In genomic region chr22:49025791-49026475, GRCh38 we compare ENCODE assay signal across 16 cellular contexts.
DNase-seq lines count a peak whose midpoint lies in the region; ATAC-seq and TF ChIP-seq lines count a peak whose summit lies in the region.
"Had no signal": no experiment of that assay in that cellular context is flagged by ENCODE, and none has a peak within 500 bp of the region (broad histone marks: within the 10 kb centered on the region; RNA-seq: fewer than 3 reads in every experiment).

No MANE protein-coding gene starts in this region.

- no peaks in the 10 kb centered on the region for H4K20me1 ChIP-seq in osteoblast (ENCODE audit: insufficient read depth, low read length)

- DNase-seq in NCI-H345 (lab: John Stamatoyannopoulos, UW) (peak; percentile 48), NCI-H345 treated with DMSO at 0.1 percent for 48 hours (lab: John Stamatoyannopoulos, UW; ENCODE audit: unreplicated experiment) (no peak), DMS153 (lab: John Stamatoyannopoulos, UW) (peak; percentile 82), NCI-H748 (lab: John Stamatoyannopoulos, UW; ENCODE audit: unreplicated experiment) (peak; percentile 51), osteoblast (ENCODE audit: insufficient read length, low spot score, missing footprints) (peak; percentile 72), GM03348 (ENCODE audit: low spot score) (no peak)
- no peak for DNase-seq in activated CD4-positive, alpha-beta T cell treated with anti-CD3 and anti-CD28 coated beads, Interleukin-2, amount 50 U/mL, for 1 hour
- DNase-seq: CD4-positive, alpha-beta T cell; DMS53; EL; KBM-7; NK-92 treated with Interleukin-12 subunit alpha and Interleukin-12 subunit beta, amount 100 ng/mL, for 24 hours had no signal

- no peak overlapping the region for H3K4me3 ChIP-seq in osteoblast (ENCODE audit: insufficient read depth, low read length)
- H3K4me3 ChIP-seq: A549, Peyer's patch, SK-N-MC had no signal

- no peaks in the 10 kb centered on the region for H3K27me3 ChIP-seq in osteoblast (ENCODE audit: insufficient read depth, low read length)
- H3K27me3 ChIP-seq: Peyer's patch had no signal

- H3K27ac ChIP-seq in osteoblast (ENCODE audit: low read depth, low read length) = no peak overlapping the region
- H3K27ac ChIP-seq: A549, Peyer's patch, SK-N-MC had no signal

- ATAC-seq in GM18868 (IDR thresholded peaks at IDR 0.05; ENCODE audit: unreplicated experiment) = no peak

- H3K4me2 ChIP-seq in osteoblast (ENCODE audit: insufficient read depth, low read length) = no peak overlapping the region
- H3K4me2 ChIP-seq: A549 had no signal

- no peaks in the 10 kb centered on the region for H3K4me1 ChIP-seq in osteoblast (ENCODE audit: insufficient read depth, low read length)
- H3K4me1 ChIP-seq: A549, Peyer's patch had no signal

- no peak overlapping the region for H2AFZ ChIP-seq in osteoblast (ENCODE audit: low read length)

- TF ChIP-seq CTCF in osteoblast (IDR thresholded peaks at IDR 0.05; ENCODE audit: extremely low read depth, low read depth, low read length) = no peak

- no peaks in the 10 kb centered on the region for H3K79me2 ChIP-seq in osteoblast (ENCODE audit: insufficient read depth, low read length)

- H3K36me3 ChIP-seq in osteoblast (ENCODE audit: insufficient read depth, low read length) = no peaks in the 10 kb centered on the region
- H3K36me3 ChIP-seq: Peyer's patch had no signal

- H3K9me3 ChIP-seq in osteoblast (ENCODE audit: low read depth, low read length) = no peaks in the 10 kb centered on the region
- H3K9me3 ChIP-seq: A549, Peyer's patch had no signal

Comparison
In these comparisons a context has a peak if more than half of its experiments do, and no peak if none do; other contexts are left out.
1. DNase-seq: peak in NCI-H345 (single experiment), DMS153 (single experiment), NCI-H748 (single experiment) and osteoblast (single experiment); none in NCI-H345 treated with DMSO at 0.1 percent for 48 hours (single experiment), GM03348 (single experiment) and activated CD4-positive, alpha-beta T cell treated with anti-CD3 and anti-CD28 coated beads, Interleukin-2, amount 50 U/mL, for 1 hour (single experiment).